Comparison of ENCODE assay signal across 10 cellular contexts in the genomic region with DNA sequence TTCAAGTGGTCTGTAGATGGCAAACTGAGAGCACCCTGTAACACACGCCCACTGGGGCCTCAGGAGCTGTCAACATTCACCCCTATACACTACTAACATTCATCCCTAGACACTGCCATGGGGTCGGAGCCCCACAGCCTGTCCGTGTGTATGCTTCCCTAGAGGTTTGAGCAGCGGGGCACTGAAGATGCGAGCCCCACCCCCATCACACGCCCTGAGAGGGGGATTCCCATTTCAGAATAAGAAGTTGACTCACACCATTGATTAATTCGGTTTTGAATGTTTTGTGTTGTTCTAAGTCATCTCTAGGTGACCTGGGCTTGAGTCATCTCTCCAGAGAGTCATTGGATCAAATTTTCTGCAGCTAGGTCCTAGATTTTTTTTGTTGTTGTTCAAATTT. TPM values are rescaled to one million over a fixed set of nuclear protein-coding genes. Genes with fewer than 3 reads are reported as not detected.
A peak's percentile ranks its signal among the peaks of the same experiment; 100 is the strongest.
DNase-seq lines count a peak whose midpoint lies in the region; ATAC-seq, FAIRE-seq and TF ChIP-seq lines count a peak whose summit lies in the region.
"Had no signal": no experiment of that assay in that cellular context is flagged by ENCODE, and none has a peak within 500 bp of the region (broad histone marks: within the 10 kb centered on the region; RNA-seq: fewer than 3 reads in every experiment).

No MANE protein-coding gene starts in this region.

- 3% methylated on average over 7 of the region's 7 CpGs for WGBS in GM12878 (ENCODE audit: insufficient coverage, insufficient replicate concordance, low lambda C conversion rate, missing lambda C conversion rate)

- TF ChIP-seq CTCF in GM12878 (IDR thresholded peaks at IDR 0.05 in 2 of 3, conservative IDR thresholded peaks at IDR 0.05 in 1 of 3; ENCODE audit: control insufficient read depth in 2 of 3, extremely low read depth in 1 of 3, insufficient read depth in 1 of 3, low read depth in 3 of 3, low read length in 3 of 3) (no peak), right atrium auricular region (IDR thresholded peaks at IDR 0.05) (no peak)

- DNase-seq in MG63 = peak; percentile 53
- DNase-seq in GM12878 (ENCODE audit: low read depth, low spot score) = no peak
- DNase-seq in stimulated activated CD8-positive, alpha-beta memory T cell treated with anti-CD3 and anti-CD28 coated beads, Interleukin-15, amount 100 ng/mL, for 24 hours (ENCODE audit: low read depth) = peak; percentile 6
- DNase-seq in NOMO-1 (lab: John Stamatoyannopoulos, UW; ENCODE audit: unreplicated experiment in 2 of 2) = no peak
- DNase-seq in right atrium auricular region (ENCODE audit: low spot score) = no peak
- no peak for DNase-seq in HEK293T (ENCODE audit: extremely low spot score)
- no peak for DNase-seq in left ventricle myocardium superior
- DNase-seq: NCI-H446 had no signal

- no peak overlapping the region for H3K4me3 ChIP-seq in MG63
- H3K4me3 ChIP-seq in GM12878 = no peak overlapping the region
- no peak overlapping the region for H3K4me3 ChIP-seq in right atrium auricular region

- H3K27ac ChIP-seq in GM12878 (ENCODE audit: control insufficient read depth, insufficient read depth) = no peak overlapping the region
- H3K27ac ChIP-seq in right atrium auricular region = no peak overlapping the region

- H3K9ac ChIP-seq in GM12878 (ENCODE audit: control insufficient read depth, insufficient read depth, low read length) = no peak overlapping the region

- in situ Hi-C loops in GM12878 (cut with MboI) = no loop called here

- CTCF ChIA-PET in GM12878 (lab: Yijun Ruan, JAX) = interaction anchor here (0.8 to 1.7 kb wide), 3 partner anchors 12 to 54 kb away, joined by 3 to 6 read pairs (median 4); no protein-coding TSS in a partner anchor
- CTCF ChIA-PET in HEK293T (lab: Yijun Ruan, JAX) = no interaction called here

- SMC1A ChIA-PET in GM12878 (lab: Charles Lee; ENCODE audit: uncharacterized antibody, unreplicated experiment) = interaction anchor here (0.7 to 3.3 kb wide), 7 partner anchors 10 to 68 kb away, joined by 3 to 12 read pairs (median 4); no protein-coding TSS in a partner anchor

- BruUV-seq in GM12878 (replicated peaks; lab: Mats Ljungman, UMichigan) = no TSS peak

- TF ChIP-seq EP300 in GM12878 (IDR thresholded peaks at IDR 0.05; ENCODE audit: borderline replicate concordance in 1 of 2, control insufficient read depth in 1 of 2, low read depth in 2 of 2, low read length in 2 of 2) = peak; percentile 40 to 49; a peak in 2 of 4 replicates

- no peak for TF ChIP-seq POLR2A in GM12878 (IDR thresholded peaks at IDR 0.05; ENCODE audit: low read depth, low read length)

- TF ChIP-seq RAD21 in GM12878 (IDR thresholded peaks at IDR 0.05; ENCODE audit: insufficient read depth, low read depth, low read length) = no peak

- peak overlapping the region; percentile 38 for H2AFZ ChIP-seq in GM12878 (ENCODE audit: control insufficient read depth, low read depth, low read length)

- no peaks in the 10 kb centered on the region for H3K79me2 ChIP-seq in GM12878 (ENCODE audit: control insufficient read depth, insufficient read depth, low read length)

- intact Hi-C loops in GM12878 (cut with micrococcal nuclease; ENCODE audit: unreplicated experiment) = loop anchor here (2.0 kb wide), 1 partner anchor 36 kb away; no protein-coding TSS in a partner anchor
- intact Hi-C loops in left ventricle myocardium superior (cut with micrococcal nuclease) = no loop called here

- RAD21 ChIA-PET in GM12878 (lab: Charles Lee; ENCODE audit: unreplicated experiment) = interaction anchor here (2.0 to 2.9 kb wide), 3 partner anchors 17 to 55 kb away, joined by 5 to 15 read pairs (median 5); no protein-coding TSS in a partner anchor

- H3K4me2 ChIP-seq in GM12878 (ENCODE audit: control insufficient read depth, insufficient read depth) = 0 out of 2 replicates have a peak overlapping the region, but pooled peaks have one; percentile 19

- H3K9me3 ChIP-seq in MG63 (no peaks in the 10 kb centered on the region), GM12878 (replicated peaks; ENCODE audit: control insufficient read depth, insufficient read depth, low read length) (no peaks in the 10 kb centered on the region), right atrium auricular region (no peaks in the 10 kb centered on the region)

- H3K4me1 ChIP-seq in GM12878 (ENCODE audit: control insufficient read depth, insufficient read depth, low read length) = peaks cover 15% of the 10 kb centered on the region
- no peaks in the 10 kb centered on the region for H3K4me1 ChIP-seq in right atrium auricular region

- peak; percentile 48 for ATAC-seq in GM19043 (IDR thresholded peaks at IDR 0.05; ENCODE audit: low read depth, unreplicated experiment)
- peak; percentile 87 for ATAC-seq in GM12878
- ATAC-seq in left ventricle myocardium superior = no peak

- no peak for FAIRE-seq in GM12878 (lab: Jason Lieb, UNC)

- H3K36me3 ChIP-seq in MG63 (no peaks in the 10 kb centered on the region), GM12878 (ENCODE audit: control insufficient read depth in 2 of 2, insufficient read depth in 2 of 2, low read length in 1 of 2) (no peaks in the 10 kb centered on the region), right atrium auricular region (no peaks in the 10 kb centered on the region)

- no peaks in the 10 kb centered on the region for H3K27me3 ChIP-seq in MG63
- H3K27me3 ChIP-seq in GM12878 (replicated peaks in 1 of 2; ENCODE audit: control insufficient read depth in 2 of 2, insufficient read depth in 2 of 2, low read length in 1 of 2) = no peaks in the 10 kb centered on the region
- H3K27me3 ChIP-seq in right atrium auricular region = no peaks in the 10 kb centered on the region

- POLR2A ChIA-PET in GM12878 (lab: Charles Lee) = interaction anchor here (0.9 to 1.2 kb wide), 4 partner anchors 24 to 38 kb away, joined by 3 to 4 read pairs (median 4); a partner anchor contains a TSS
- POLR2A ChIA-PET in HEK293T (lab: Yijun Ruan, JAX) = interaction anchor here (0.6 kb wide), 1 partner anchor 48 kb away, joined by 3 read pairs; no protein-coding TSS in a partner anchor

- no peaks in the 10 kb centered on the region for H4K20me1 ChIP-seq in GM12878 (ENCODE audit: control insufficient read depth, insufficient read depth)

TF ChIP-seq in GM12878, 131 proteins besides CTCF, POLR2A, EP300 and RAD21 (continues in another document):
- peak; percentile 40; the same call in 1 of the 2 replicates for TF ChIP-seq DPF2 (IDR thresholded peaks at IDR 0.05)

TF ChIP-seq in HEK293T, 16 proteins besides CTCF, POLR2A, EP300 and RAD21 (continues in another document):
- no peak for TF ChIP-seq ZNF384 (IDR thresholded peaks at IDR 0.05)
- TF ChIP-seq CTBP1 (IDR thresholded peaks at IDR 0.05; ENCODE audit: borderline replicate concordance) = no peak
- no peak for TF ChIP-seq FOXM1 (IDR thresholded peaks at IDR 0.05; ENCODE audit: borderline replicate concordance)
- TF ChIP-seq BHLHE40 (IDR thresholded peaks at IDR 0.05; ENCODE audit: borderline replicate concordance) = no peak
- no peak for TF ChIP-seq FOXA1 (IDR thresholded peaks at IDR 0.05)
- TF ChIP-seq ELF4 (IDR thresholded peaks at IDR 0.05) = no peak

RNA-seq across cellular contexts. Expression of a gene that starts 37.3 kb away (rescaled TPM):
- 6.3 and 6.8 TPM in 2 replicates for total RNA-seq in MG63 (2014; rRNA removed; shearing (Covaris generic); ENCODE audit: low replicate concordance)
- 88.8 and 95.5 TPM in 2 replicates for total RNA-seq in GM12878 (2013; cell fraction: nucleolus; rRNA removed)
- total RNA-seq in GM12878 (2014; rRNA removed) = 22.6 and 28.8 TPM in 2 replicates
- total RNA-seq in GM12878 (2014; rRNA removed; fragmentation: Illumina TruSeq; extraction: Trizol) = 18.6 and 20.6 TPM in 2 replicates
- 24.2 and 25.2 TPM in 2 replicates for total RNA-seq in GM12878 (2021)
- 5.1 TPM for polyA plus RNA-seq in GM12878 (2011; ENCODE audit: low read depth)
- 46.7 and 53.5 TPM in 2 replicates for polyA plus RNA-seq in GM12878 (2011; rRNA removed)
- 19.0 and 23.0 TPM in 2 replicates for polyA plus RNA-seq in GM12878 (2011; cell fraction: cytosol; rRNA removed)
- 23.6 and 27.5 TPM in 2 replicates for polyA plus RNA-seq in GM12878 (2011; cell fraction: nucleus; rRNA removed)
- polyA plus RNA-seq in GM12878 (2012) = 9.9 and 10.8 TPM in 2 replicates
- 22.1 and 29.2 TPM in 2 replicates for polyA plus RNA-seq in GM12878 (2014; fragmentation: Illumina TruSeq; extraction: Trizol)
- polyA plus RNA-seq in GM12878 (2014; fragmentation: Nextera tagmentation; extraction: Ambion mirVana) = 10 to 100 TPM in 1 of 2 experiments, 1 to 10 TPM in 1; 8.0 to 12.1 TPM
- polyA plus RNA-seq in GM12878 (2014; rRNA removed) = 20.3 and 22.8 TPM in 2 replicates
- 10 to 100 TPM; 23.0 to 24.0 TPM for polyA plus RNA-seq in GM12878 (2016; fragmentation: Nextera tagmentation; extraction: Ambion mirVana)
- polyA minus RNA-seq in GM12878 (2011; rRNA and poly(A)+ RNA removed) = 22.3 and 29.7 TPM in 2 replicates
- 10.5 and 12.4 TPM in 2 replicates for polyA minus RNA-seq in GM12878 (2011; cell fraction: cytosol; rRNA and poly(A)+ RNA removed)
- polyA minus RNA-seq in GM12878 (2011; cell fraction: nucleus; rRNA and poly(A)+ RNA removed) = 27.1 and 30.5 TPM in 2 replicates
- 10 to 100 TPM; 12.5 to 17.5 TPM for total RNA-seq in right atrium auricular region
- total RNA-seq in left ventricle myocardium superior = 17.0 TPM

RNA-seq across cellular contexts. Expression of a gene that starts 52.3 kb away (rescaled TPM):
- total RNA-seq in MG63 (2014; rRNA removed; shearing (Covaris generic); ENCODE audit: low replicate concordance) = not detected in 2 replicates
- not detected in 2 replicates for total RNA-seq in GM12878 (2013; cell fraction: nucleolus; rRNA removed)
- total RNA-seq in GM12878 (2014; rRNA removed) (not detected in 2 replicates), GM12878 (2014; rRNA removed; fragmentation: Illumina TruSeq; extraction: Trizol) (not detected in 2 replicates), GM12878 (2021) (not detected in 2 replicates), right atrium auricular region (not detected), left ventricle myocardium superior (not detected)
- not detected for polyA plus RNA-seq in GM12878 (2011; ENCODE audit: low read depth)
- polyA plus RNA-seq in GM12878 (2011; rRNA removed) (not detected in 2 replicates), GM12878 (2014; fragmentation: Illumina TruSeq; extraction: Trizol) (not detected in 2 replicates), GM12878 (2014; fragmentation: Nextera tagmentation; extraction: Ambion mirVana) (not detected), GM12878 (2014; rRNA removed) (not detected in 2 replicates), GM12878 (2016; fragmentation: Nextera tagmentation; extraction: Ambion mirVana) (not detected)
- not detected in 2 replicates for polyA plus RNA-seq in GM12878 (2011; cell fraction: cytosol; rRNA removed)
- polyA plus RNA-seq in GM12878 (2011; cell fraction: nucleus; rRNA removed) = not detected in 2 replicates
- not detected in 2 replicates for polyA plus RNA-seq in GM12878 (2012)
- not detected in 2 replicates for polyA minus RNA-seq in GM12878 (2011; rRNA and poly(A)+ RNA removed)
- polyA minus RNA-seq in GM12878 (2011; cell fraction: cytosol; rRNA and poly(A)+ RNA removed) = not detected in 2 replicates
- polyA minus RNA-seq in GM12878 (2011; cell fraction: nucleus; rRNA and poly(A)+ RNA removed) = not detected in 2 replicates
- total RNA-seq: ureter had no signal

Comparison
In these comparisons a context has a peak if more than half of its experiments do, and no peak if none do; other contexts are left out.
1. DNase-seq: peak in MG63 (single experiment) and stimulated activated CD8-positive, alpha-beta memory T cell treated with anti-CD3 and anti-CD28 coated beads, Interleukin-15, amount 100 ng/mL, for 24 hours (single experiment); none in GM12878 (single experiment), NOMO-1 (0 of 2), right atrium auricular region (single experiment), HEK293T (single experiment) and left ventricle myocardium superior (single experiment).